28 cellular contexts compared by ENCODE assay signal in genomic region chr9:5892456-5893133, GRCh38. TPM values are rescaled to one million over a fixed set of nuclear protein-coding genes. Genes with fewer than 3 reads are reported as not detected.
DNase-seq lines count a peak whose midpoint lies in the region; ATAC-seq, FAIRE-seq and TF ChIP-seq lines count a peak whose summit lies in the region.
"Had no signal": no experiment of that assay in that cellular context is flagged by ENCODE, and none has a peak within 500 bp of the region (broad histone marks: within the 10 kb centered on the region; RNA-seq: fewer than 3 reads in every experiment).

No MANE protein-coding gene starts in this region.

- CTCF ChIA-PET in A549 (lab: Yijun Ruan, JAX), result no interaction called here
- CTCF ChIA-PET in activated CD8-positive, alpha-beta memory T cell treated with anti-CD3 and anti-CD28 coated beads, Interleukin-2, amount 10 ng/mL, durations not matched to agents 7 days and 5 days (lab: Charles Lee), result no interaction called here

- TF ChIP-seq RAD21 in A549 (conservative IDR thresholded peaks at IDR 0.05 in 1 of 2, IDR thresholded peaks at IDR 0.05 in 1 of 2), result no peak

- ATAC-seq in A549 (peak; percentile 30 to 33; a peak in 2 of 6 replicates), T-helper 17 cell (no peak), foreskin keratinocyte (peak; percentile 81)
- no peak for ATAC-seq in activated CD8-positive, alpha-beta memory T cell treated with anti-CD3 and anti-CD28 coated beads, Interleukin-2, amount 10 ng/mL, durations not matched to agents 7 days and 5 days
- ATAC-seq: gastrocnemius medialis, SK-N-SH treated with all-trans-retinoic acid at 6 μM for 48 hours had no signal

- DNase-seq in DMS53 (lab: John Stamatoyannopoulos, UW) (peak; percentile 15), DMS53 treated with DMSO at 0.1 percent for 48 hours (lab: John Stamatoyannopoulos, UW; ENCODE audit: unreplicated experiment) (no peak), A549 (ENCODE audit: low read depth in 1 of 2, low spot score in 1 of 2) (no peak), T-helper 17 cell (no peak), foreskin keratinocyte (no peak), H4 (ENCODE audit: low spot score) (no peak), adrenal gland (no peak)
- DNase-seq in activated CD8-positive, alpha-beta memory T cell treated with anti-CD3 and anti-CD28 coated beads, Interleukin-2, amount 10 ng/mL, durations not matched to agents 7 days and 5 days, result no peak
- DNase-seq: activated CD4-positive, alpha-beta memory T cell treated with anti-CD3 and anti-CD28 coated beads for 36 hours; AML-193; CD8-positive, alpha-beta memory T cell; DMS79 treated with DMSO at 0.1 percent for 48 hours; erythroblast; gastrocnemius medialis; IMR-90; mesendoderm; naive B cell; NCI-H1436; stimulated activated CD4-positive, alpha-beta T cell treated with anti-CD3 and anti-CD28 coated beads, Interleukin-4, amount 100 ng/mL, for 1 hour; stimulated activated naive CD4-positive, alpha-beta T cell treated with Interleukin-2 at 50 U/mL for 16 hours had no signal

- 68% methylated on average over 7 of the region's 7 CpGs for WGBS in A549 (ENCODE audit: missing lambda C conversion rate)
- 53 to 55% (median 55%) methylated on average over 6 to 7 of the region's 7 CpGs for WGBS in adrenal gland, 4 donors

- H3K27me3 Mint-ChIP-seq in T-helper 17 cell, result no peaks in the 10 kb centered on the region
- H3K27me3 Mint-ChIP-seq in activated CD8-positive, alpha-beta memory T cell treated with anti-CD3 and anti-CD28 coated beads, Interleukin-2, amount 10 ng/mL, durations not matched to agents 7 days and 5 days, result peaks cover 8% of the 10 kb centered on the region
- H3K27me3 Mint-ChIP-seq: activated CD4-positive, alpha-beta memory T cell treated with anti-CD3 and anti-CD28 coated beads for 36 hours; CD8-positive, alpha-beta memory T cell; naive B cell had no signal

- H3K36me3 ChIP-seq in adrenal gland (replicated peaks in 1 of 2), result no peaks in the 10 kb centered on the region
- H3K36me3 ChIP-seq: gastrocnemius medialis, HAP-1, thoracic aorta had no signal

- H3K9me3 ChIP-seq in A549, result no peaks in the 10 kb centered on the region
- H3K9me3 ChIP-seq in T-helper 17 cell (ENCODE audit: control insufficient read depth, low read length, poor library complexity, severe bottlenecking), result no peaks in the 10 kb centered on the region
- H3K9me3 ChIP-seq in adrenal gland (replicated peaks in 1 of 3), result no peaks in the 10 kb centered on the region
- H3K9me3 ChIP-seq: gastrocnemius medialis, HAP-1, thoracic aorta had no signal

- no peak overlapping the region for H3K4me3 Mint-ChIP-seq in T-helper 17 cell
- H3K4me3 Mint-ChIP-seq in activated CD8-positive, alpha-beta memory T cell treated with anti-CD3 and anti-CD28 coated beads, Interleukin-2, amount 10 ng/mL, durations not matched to agents 7 days and 5 days, result no peak overlapping the region
- H3K4me3 Mint-ChIP-seq: activated CD4-positive, alpha-beta memory T cell treated with anti-CD3 and anti-CD28 coated beads for 36 hours; CD8-positive, alpha-beta memory T cell; naive B cell had no signal

- POLR2A ChIA-PET in A549 (lab: Yijun Ruan, JAX), result no interaction called here

- H3K27ac Mint-ChIP-seq in T-helper 17 cell, result peak overlapping the region; percentile 29
- H3K27ac Mint-ChIP-seq in activated CD8-positive, alpha-beta memory T cell treated with anti-CD3 and anti-CD28 coated beads, Interleukin-2, amount 10 ng/mL, durations not matched to agents 7 days and 5 days, result no peak overlapping the region
- H3K27ac Mint-ChIP-seq: activated CD4-positive, alpha-beta memory T cell treated with anti-CD3 and anti-CD28 coated beads for 36 hours had no signal

- no peak overlapping the region for H3K4me2 ChIP-seq in A549

- no peak overlapping the region for H3K27ac ChIP-seq in A549
- no peak overlapping the region for H3K27ac ChIP-seq in foreskin keratinocyte
- no peak overlapping the region for H3K27ac ChIP-seq in adrenal gland
- H3K27ac ChIP-seq: 22Rv1, gastrocnemius medialis, thoracic aorta had no signal

- intact Hi-C loops in adrenal gland (cut with DNase I), result loop anchor here in 1 of 2 donors (10.0 kb wide), 1 partner anchor 152 kb away; no protein-coding TSS in a partner anchor

- TF ChIP-seq CTCF in A549 (IDR thresholded peaks at IDR 0.05) (no peak), foreskin keratinocyte (conservative IDR thresholded peaks at IDR 0.05) (no peak), adrenal gland (IDR thresholded peaks at IDR 0.05) (no peak)

- H3K9me3 Mint-ChIP-seq in activated CD8-positive, alpha-beta memory T cell treated with anti-CD3 and anti-CD28 coated beads, Interleukin-2, amount 10 ng/mL, durations not matched to agents 7 days and 5 days (ENCODE audit: low read depth), result no peaks in the 10 kb centered on the region
- H3K9me3 Mint-ChIP-seq: activated CD4-positive, alpha-beta memory T cell treated with anti-CD3 and anti-CD28 coated beads for 36 hours; CD8-positive, alpha-beta memory T cell; naive B cell had no signal

- no peak for FAIRE-seq in A549 (lab: Jason Lieb, UNC)
- FAIRE-seq: GM12892 had no signal

- H3K36me3 Mint-ChIP-seq in T-helper 17 cell (ENCODE audit: low read depth), result peaks cover 2% of the 10 kb centered on the region
- H3K36me3 Mint-ChIP-seq in activated CD8-positive, alpha-beta memory T cell treated with anti-CD3 and anti-CD28 coated beads, Interleukin-2, amount 10 ng/mL, durations not matched to agents 7 days and 5 days, result no peaks in the 10 kb centered on the region

- H3K27me3 ChIP-seq in foreskin keratinocyte (no peaks in the 10 kb centered on the region), adrenal gland (no peaks in the 10 kb centered on the region)
- H3K27me3 ChIP-seq: gastrocnemius medialis had no signal

- TF ChIP-seq EP300 in A549 (IDR thresholded peaks at IDR 0.05), result no peak

- no peak for TF ChIP-seq POLR2A in A549 (IDR thresholded peaks at IDR 0.05; ENCODE audit: low read length)
- TF ChIP-seq POLR2A in adrenal gland (IDR thresholded peaks at IDR 0.05), result no peak

- no peaks in the 10 kb centered on the region for H3K4me1 Mint-ChIP-seq in T-helper 17 cell
- no peaks in the 10 kb centered on the region for H3K4me1 Mint-ChIP-seq in activated CD8-positive, alpha-beta memory T cell treated with anti-CD3 and anti-CD28 coated beads, Interleukin-2, amount 10 ng/mL, durations not matched to agents 7 days and 5 days
- H3K4me1 Mint-ChIP-seq: CD8-positive, alpha-beta memory T cell; naive B cell had no signal

- H3K4me3 ChIP-seq in A549, result no peak overlapping the region
- H3K4me3 ChIP-seq in adrenal gland, result no peak overlapping the region
- H3K4me3 ChIP-seq: gastrocnemius medialis, HAP-1, thoracic aorta had no signal

- peaks cover 18% of the 10 kb centered on the region for H3K4me1 ChIP-seq in A549
- H3K4me1 ChIP-seq in foreskin keratinocyte, result peaks cover 6% of the 10 kb centered on the region
- no peaks in the 10 kb centered on the region for H3K4me1 ChIP-seq in adrenal gland (replicated peaks in 1 of 2)
- H3K4me1 ChIP-seq: HAP-1 had no signal

TF ChIP-seq in A549, 52 proteins besides CTCF, POLR2A, EP300 and RAD21 (continues in another document):
- TF ChIP-seq HOXA7 (CRISPR knock-in tag; IDR thresholded peaks at IDR 0.05) (no peak), MAFK (IDR thresholded peaks at IDR 0.05; ENCODE audit: partially characterized antibody) (no peak), CBX2 (IDR thresholded peaks at IDR 0.05; ENCODE audit: borderline replicate concordance, low read depth) (no peak), ESRRA (IDR thresholded peaks at IDR 0.05; ENCODE audit: borderline replicate concordance, low read length) (no peak), USF2 (IDR thresholded peaks at IDR 0.05) (no peak), HEYL (CRISPR knock-in tag; IDR thresholded peaks at IDR 0.05) (no peak), KDM5A (IDR thresholded peaks at IDR 0.05) (no peak), MAX (IDR thresholded peaks at IDR 0.05) (no peak), RFX5 (IDR thresholded peaks at IDR 0.05) (no peak), ZC3H11A (IDR thresholded peaks at IDR 0.05) (no peak), RNF2 (IDR thresholded peaks at IDR 0.05; ENCODE audit: borderline replicate concordance, low read depth) (no peak)

RNA-seq across cellular contexts. Expression of gene MLANA, which starts 1.9 kb away (rescaled TPM):
- not detected in 2 replicates for polyA plus RNA-seq in A549 (2011; rRNA removed)
- not detected in 2 replicates for polyA plus RNA-seq in A549 (2012; cell fraction: cytosol; rRNA removed)
- polyA plus RNA-seq in A549 (2012; cell fraction: nucleus; rRNA removed), result not detected in 2 replicates
- polyA plus RNA-seq in A549 (2017; fragmentation: RNase III; extraction: RNeasy Plus Mini Kit Qiagen cat#74134 plus additional on column Dnase treatment), result not detected in 3 replicates
- polyA minus RNA-seq in A549 (2011; rRNA and poly(A)+ RNA removed), result not detected in 2 replicates
- total RNA-seq in T-helper 17 cell, result not detected
- total RNA-seq in foreskin keratinocyte, result not detected in 2 replicates
- polyA plus RNA-seq in foreskin keratinocyte, result not detected in 2 replicates
- not detected for total RNA-seq in activated CD8-positive, alpha-beta memory T cell treated with anti-CD3 and anti-CD28 coated beads, Interleukin-2, amount 10 ng/mL, durations not matched to agents 7 days and 5 days
- total RNA-seq in H4 (2014; rRNA removed; shearing (Covaris generic)), result not detected in 2 replicates
- total RNA-seq in adrenal gland, result not detected
- polyA plus RNA-seq in adrenal gland, result not detected
- total RNA-seq: activated CD4-positive, alpha-beta memory T cell treated with anti-CD3 and anti-CD28 coated beads for 36 hours; CD8-positive, alpha-beta memory T cell; cerebellum; gastrocnemius medialis; IMR-90; M059J; osteoblast; thoracic aorta had no signal
- polyA plus RNA-seq: CD8-positive, alpha-beta memory T cell; IMR-90 had no signal

RNA-seq across cellular contexts. Expression of gene ERMP1, which starts 59.7 kb away (rescaled TPM):
- polyA plus RNA-seq in A549 (2011; rRNA removed), result 53.4 and 66.1 TPM in 2 replicates
- polyA plus RNA-seq in A549 (2012; cell fraction: cytosol; rRNA removed), result 7.4 and 9.1 TPM in 2 replicates
- 10.1 and 10.8 TPM in 2 replicates for polyA plus RNA-seq in A549 (2012; cell fraction: nucleus; rRNA removed)
- polyA plus RNA-seq in A549 (2017; fragmentation: RNase III; extraction: RNeasy Plus Mini Kit Qiagen cat#74134 plus additional on column Dnase treatment), result 22.4 to 27.4 TPM (median 22.5 TPM) in 3 replicates
- 46.5 and 48.0 TPM in 2 replicates for polyA minus RNA-seq in A549 (2011; rRNA and poly(A)+ RNA removed)
- total RNA-seq in T-helper 17 cell, result 10 to 100 TPM; 10.5 to 11.3 TPM
- total RNA-seq in foreskin keratinocyte, result 20.5 and 22.4 TPM in 2 replicates
- 6.2 and 7.7 TPM in 2 replicates for polyA plus RNA-seq in foreskin keratinocyte
- total RNA-seq in activated CD8-positive, alpha-beta memory T cell treated with anti-CD3 and anti-CD28 coated beads, Interleukin-2, amount 10 ng/mL, durations not matched to agents 7 days and 5 days, result 10 to 100 TPM; 25.0 to 32.3 TPM
- total RNA-seq in H4 (2014; rRNA removed; shearing (Covaris generic)), result 5.9 and 6.2 TPM in 2 replicates
- 100 to 1,000 TPM in 1 of 8 donors, 10 to 100 TPM in 7; 26.9 to 120 (median 38.6) TPM for total RNA-seq in adrenal gland
- 10 to 100 TPM in 1 of 3 donors, 1 to 10 TPM in 2; 6.0 to 73.1 (median 6.4) TPM for polyA plus RNA-seq in adrenal gland

Comparison
In these comparisons a context has a peak if more than half of its experiments do, and no peak if none do; other contexts are left out.
1. ATAC-seq: peak in A549 (2 of 2) and foreskin keratinocyte (single experiment); none in T-helper 17 cell (single experiment) and activated CD8-positive, alpha-beta memory T cell treated with anti-CD3 and anti-CD28 coated beads, Interleukin-2, amount 10 ng/mL, durations not matched to agents 7 days and 5 days (single experiment).